Comparison of ENCODE assay signal across 1 cellular context in the genomic region with DNA sequence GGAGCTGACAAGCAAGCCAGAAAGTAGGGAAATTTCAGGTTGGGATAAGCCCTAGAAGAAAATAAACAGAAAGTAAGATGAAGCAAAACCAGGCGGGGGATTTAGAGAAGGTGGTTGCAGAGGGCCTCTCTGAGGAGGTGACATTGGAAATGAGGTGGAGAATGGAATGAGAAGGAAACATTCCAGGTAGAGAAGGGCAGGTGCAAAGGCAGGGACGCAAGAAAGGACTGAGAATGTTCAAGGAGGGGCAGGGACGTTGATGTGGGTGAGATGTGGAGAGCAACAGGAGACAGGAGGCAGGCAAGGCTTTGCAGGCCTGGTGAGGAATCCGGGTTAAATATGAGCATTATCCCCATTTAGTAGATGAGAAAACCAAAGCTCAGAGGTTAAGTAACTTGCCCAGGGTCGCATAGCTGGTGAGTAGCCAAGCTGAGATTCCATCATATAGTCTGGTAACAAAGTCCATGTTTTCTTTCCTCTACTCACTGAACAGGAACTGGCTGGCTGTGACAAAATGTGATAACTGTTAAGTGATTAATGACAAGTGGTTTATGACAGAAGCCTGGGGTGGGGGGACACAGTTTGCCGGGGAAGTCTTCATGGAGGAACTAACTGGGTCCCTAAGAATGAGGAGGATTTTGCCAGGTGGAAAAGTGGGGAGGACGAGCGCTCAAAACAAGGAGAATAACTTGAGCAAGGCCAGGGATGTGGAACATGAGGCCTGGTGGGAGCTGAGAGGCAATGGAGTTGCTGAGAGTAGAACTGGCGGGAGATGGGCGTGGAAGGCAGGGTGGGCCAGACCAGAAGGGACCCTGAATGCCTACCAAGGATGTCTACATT.
TF ChIP-seq lines count a peak whose summit lies in the region.

No MANE protein-coding gene starts in this region.

TF ChIP-seq in HepG2, 621 proteins besides CTCF, POLR2A, EP300 and RAD21 (continued from another document and continues in another):
- TF ChIP-seq AGO1 (IDR thresholded peaks at IDR 0.05; ENCODE audit: low read depth, low read length, poor library complexity, severe bottlenecking) (no peak), ISL2 (CRISPR knock-in tag; IDR thresholded peaks at IDR 0.05) (peak; percentile 85), TBP (CRISPR knock-in tag; IDR thresholded peaks at IDR 0.05) (no peak), CC2D1A (CRISPR knock-in tag; IDR thresholded peaks at IDR 0.05) (0 out of 2 replicates have a peak, but pooled peaks have one; percentile 57), ZSCAN12 (CRISPR knock-in tag; IDR thresholded peaks at IDR 0.05) (no peak), FOXJ3 (CRISPR knock-in tag; IDR thresholded peaks at IDR 0.05; ENCODE audit: borderline replicate concordance) (peak; percentile 57; the same call in 1 of the 2 replicates), TRIM24 (CRISPR knock-in tag; IDR thresholded peaks at IDR 0.05) (peak; percentile 37; the same call in 1 of the 2 replicates), KLF15 (CRISPR knock-in tag; IDR thresholded peaks at IDR 0.05; ENCODE audit: borderline replicate concordance) (no peak), ZNF766 (CRISPR knock-in tag; IDR thresholded peaks at IDR 0.05; ENCODE audit: borderline replicate concordance) (peak; percentile 67), KLF12 (CRISPR knock-in tag; IDR thresholded peaks at IDR 0.05; ENCODE audit: borderline replicate concordance) (0 out of 2 replicates have a peak, but pooled peaks have one; percentile 27), NFRKB (IDR thresholded peaks at IDR 0.05) (no peak), ASH2L (IDR thresholded peaks at IDR 0.05; ENCODE audit: insufficient read length, low read depth, low read length) (peak; percentile 77), GLI4 (CRISPR knock-in tag; IDR thresholded peaks at IDR 0.05; ENCODE audit: borderline replicate concordance) (peak; percentile 59; the same call in 1 of the 2 replicates), PPARG (CRISPR knock-in tag; conservative IDR thresholded peaks at IDR 0.05) (peak; percentile 87), MATR3 (CRISPR knock-in tag; IDR thresholded peaks at IDR 0.05) (no peak), MEF2D (CRISPR knock-in tag; IDR thresholded peaks at IDR 0.05) (peak; percentile 78; the same call in 1 of the 2 replicates), GTF3A (CRISPR knock-in tag; conservative IDR thresholded peaks at IDR 0.05) (0 out of 2 replicates have a peak, but pooled peaks have one; percentile 5), AKAP8 (CRISPR knock-in tag; IDR thresholded peaks at IDR 0.05) (peak; percentile 50; the same call in 1 of the 2 replicates), SP4 (CRISPR knock-in tag; IDR thresholded peaks at IDR 0.05) (peak; percentile 60; the same call in 1 of the 2 replicates), STAT5B (CRISPR knock-in tag; IDR thresholded peaks at IDR 0.05) (no peak), ZNF124 (CRISPR knock-in tag; IDR thresholded peaks at IDR 0.05) (0 out of 2 replicates have a peak, but pooled peaks have one; percentile 29), ZSCAN29 (CRISPR knock-in tag; conservative IDR thresholded peaks at IDR 0.05) (peak; percentile 99), ZNF367 (CRISPR knock-in tag; IDR thresholded peaks at IDR 0.05; ENCODE audit: borderline replicate concordance) (no peak), HDAC2 (CRISPR knock-in tag; IDR thresholded peaks at IDR 0.05) (peak; percentile 99)
- TF ChIP-seq, protein P1, sequence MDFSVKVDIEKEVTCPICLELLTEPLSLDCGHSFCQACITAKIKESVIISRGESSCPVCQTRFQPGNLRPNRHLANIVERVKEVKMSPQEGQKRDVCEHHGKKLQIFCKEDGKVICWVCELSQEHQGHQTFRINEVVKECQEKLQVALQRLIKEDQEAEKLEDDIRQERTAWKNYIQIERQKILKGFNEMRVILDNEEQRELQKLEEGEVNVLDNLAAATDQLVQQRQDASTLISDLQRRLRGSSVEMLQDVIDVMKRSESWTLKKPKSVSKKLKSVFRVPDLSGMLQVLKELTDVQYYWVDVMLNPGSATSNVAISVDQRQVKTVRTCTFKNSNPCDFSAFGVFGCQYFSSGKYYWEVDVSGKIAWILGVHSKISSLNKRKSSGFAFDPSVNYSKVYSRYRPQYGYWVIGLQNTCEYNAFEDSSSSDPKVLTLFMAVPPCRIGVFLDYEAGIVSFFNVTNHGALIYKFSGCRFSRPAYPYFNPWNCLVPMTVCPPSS (IDR thresholded peaks at IDR 0.05): no peak
- TF ChIP-seq, protein P2, sequence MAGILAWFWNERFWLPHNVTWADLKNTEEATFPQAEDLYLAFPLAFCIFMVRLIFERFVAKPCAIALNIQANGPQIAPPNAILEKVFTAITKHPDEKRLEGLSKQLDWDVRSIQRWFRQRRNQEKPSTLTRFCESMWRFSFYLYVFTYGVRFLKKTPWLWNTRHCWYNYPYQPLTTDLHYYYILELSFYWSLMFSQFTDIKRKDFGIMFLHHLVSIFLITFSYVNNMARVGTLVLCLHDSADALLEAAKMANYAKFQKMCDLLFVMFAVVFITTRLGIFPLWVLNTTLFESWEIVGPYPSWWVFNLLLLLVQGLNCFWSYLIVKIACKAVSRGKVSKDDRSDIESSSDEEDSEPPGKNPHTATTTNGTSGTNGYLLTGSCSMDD (CRISPR knock-in tag; IDR thresholded peaks at IDR 0.05): 0 out of 2 replicates have a peak, but pooled peaks have one; percentile 52
- TF ChIP-seq, protein P3, sequence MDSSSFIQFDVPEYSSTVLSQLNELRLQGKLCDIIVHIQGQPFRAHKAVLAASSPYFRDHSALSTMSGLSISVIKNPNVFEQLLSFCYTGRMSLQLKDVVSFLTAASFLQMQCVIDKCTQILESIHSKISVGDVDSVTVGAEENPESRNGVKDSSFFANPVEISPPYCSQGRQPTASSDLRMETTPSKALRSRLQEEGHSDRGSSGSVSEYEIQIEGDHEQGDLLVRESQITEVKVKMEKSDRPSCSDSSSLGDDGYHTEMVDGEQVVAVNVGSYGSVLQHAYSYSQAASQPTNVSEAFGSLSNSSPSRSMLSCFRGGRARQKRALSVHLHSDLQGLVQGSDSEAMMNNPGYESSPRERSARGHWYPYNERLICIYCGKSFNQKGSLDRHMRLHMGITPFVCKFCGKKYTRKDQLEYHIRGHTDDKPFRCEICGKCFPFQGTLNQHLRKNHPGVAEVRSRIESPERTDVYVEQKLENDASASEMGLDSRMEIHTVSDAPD (CRISPR knock-in tag; IDR thresholded peaks at IDR 0.05): peak; percentile 78; the same call in 1 of the 2 replicates
- TF ChIP-seq, protein P4, sequence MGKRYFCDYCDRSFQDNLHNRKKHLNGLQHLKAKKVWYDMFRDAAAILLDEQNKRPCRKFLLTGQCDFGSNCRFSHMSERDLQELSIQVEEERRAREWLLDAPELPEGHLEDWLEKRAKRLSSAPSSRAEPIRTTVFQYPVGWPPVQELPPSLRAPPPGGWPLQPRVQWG (CRISPR knock-in tag; IDR thresholded peaks at IDR 0.05; ENCODE audit: borderline replicate concordance, low read depth): no peak
- TF ChIP-seq, protein P5, sequence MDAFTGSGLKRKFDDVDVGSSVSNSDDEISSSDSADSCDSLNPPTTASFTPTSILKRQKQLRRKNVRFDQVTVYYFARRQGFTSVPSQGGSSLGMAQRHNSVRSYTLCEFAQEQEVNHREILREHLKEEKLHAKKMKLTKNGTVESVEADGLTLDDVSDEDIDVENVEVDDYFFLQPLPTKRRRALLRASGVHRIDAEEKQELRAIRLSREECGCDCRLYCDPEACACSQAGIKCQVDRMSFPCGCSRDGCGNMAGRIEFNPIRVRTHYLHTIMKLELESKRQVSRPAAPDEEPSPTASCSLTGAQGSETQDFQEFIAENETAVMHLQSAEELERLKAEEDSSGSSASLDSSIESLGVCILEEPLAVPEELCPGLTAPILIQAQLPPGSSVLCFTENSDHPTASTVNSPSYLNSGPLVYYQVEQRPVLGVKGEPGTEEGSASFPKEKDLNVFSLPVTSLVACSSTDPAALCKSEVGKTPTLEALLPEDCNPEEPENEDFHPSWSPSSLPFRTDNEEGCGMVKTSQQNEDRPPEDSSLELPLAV (CRISPR knock-in tag; conservative IDR thresholded peaks at IDR 0.05; ENCODE audit: low read depth): no peak
- TF ChIP-seq, protein P6, sequence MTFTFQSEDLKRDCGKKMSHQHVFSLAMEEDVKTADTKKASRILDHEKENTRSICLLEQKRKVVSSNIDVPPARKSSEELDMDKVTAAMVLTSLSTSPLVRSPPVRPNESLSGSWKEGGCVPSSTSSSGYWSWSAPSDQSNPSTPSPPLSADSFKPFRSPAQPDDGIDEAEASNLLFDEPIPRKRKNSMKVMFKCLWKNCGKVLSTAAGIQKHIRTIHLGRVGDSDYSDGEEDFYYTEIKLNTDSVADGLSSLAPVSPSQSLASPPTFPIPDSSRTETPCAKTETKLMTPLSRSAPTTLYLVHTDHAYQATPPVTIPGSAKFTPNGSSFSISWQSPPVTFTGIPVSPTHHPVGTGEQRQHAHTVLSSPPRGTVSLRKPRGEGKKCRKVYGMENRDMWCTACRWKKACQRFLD (CRISPR knock-in tag; IDR thresholded peaks at IDR 0.05; ENCODE audit: borderline replicate concordance): 0 out of 2 replicates have a peak, but pooled peaks have one; percentile 13
- TF ChIP-seq, protein P7, sequence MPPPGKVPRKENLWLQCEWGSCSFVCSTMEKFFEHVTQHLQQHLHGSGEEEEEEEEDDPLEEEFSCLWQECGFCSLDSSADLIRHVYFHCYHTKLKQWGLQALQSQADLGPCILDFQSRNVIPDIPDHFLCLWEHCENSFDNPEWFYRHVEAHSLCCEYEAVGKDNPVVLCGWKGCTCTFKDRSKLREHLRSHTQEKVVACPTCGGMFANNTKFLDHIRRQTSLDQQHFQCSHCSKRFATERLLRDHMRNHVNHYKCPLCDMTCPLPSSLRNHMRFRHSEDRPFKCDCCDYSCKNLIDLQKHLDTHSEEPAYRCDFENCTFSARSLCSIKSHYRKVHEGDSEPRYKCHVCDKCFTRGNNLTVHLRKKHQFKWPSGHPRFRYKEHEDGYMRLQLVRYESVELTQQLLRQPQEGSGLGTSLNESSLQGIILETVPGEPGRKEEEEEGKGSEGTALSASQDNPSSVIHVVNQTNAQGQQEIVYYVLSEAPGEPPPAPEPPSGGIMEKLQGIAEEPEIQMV (CRISPR knock-in tag; IDR thresholded peaks at IDR 0.05; ENCODE audit: low read depth): peak; percentile 26; the same call in 1 of the 2 replicates
- TF ChIP-seq, protein P8, sequence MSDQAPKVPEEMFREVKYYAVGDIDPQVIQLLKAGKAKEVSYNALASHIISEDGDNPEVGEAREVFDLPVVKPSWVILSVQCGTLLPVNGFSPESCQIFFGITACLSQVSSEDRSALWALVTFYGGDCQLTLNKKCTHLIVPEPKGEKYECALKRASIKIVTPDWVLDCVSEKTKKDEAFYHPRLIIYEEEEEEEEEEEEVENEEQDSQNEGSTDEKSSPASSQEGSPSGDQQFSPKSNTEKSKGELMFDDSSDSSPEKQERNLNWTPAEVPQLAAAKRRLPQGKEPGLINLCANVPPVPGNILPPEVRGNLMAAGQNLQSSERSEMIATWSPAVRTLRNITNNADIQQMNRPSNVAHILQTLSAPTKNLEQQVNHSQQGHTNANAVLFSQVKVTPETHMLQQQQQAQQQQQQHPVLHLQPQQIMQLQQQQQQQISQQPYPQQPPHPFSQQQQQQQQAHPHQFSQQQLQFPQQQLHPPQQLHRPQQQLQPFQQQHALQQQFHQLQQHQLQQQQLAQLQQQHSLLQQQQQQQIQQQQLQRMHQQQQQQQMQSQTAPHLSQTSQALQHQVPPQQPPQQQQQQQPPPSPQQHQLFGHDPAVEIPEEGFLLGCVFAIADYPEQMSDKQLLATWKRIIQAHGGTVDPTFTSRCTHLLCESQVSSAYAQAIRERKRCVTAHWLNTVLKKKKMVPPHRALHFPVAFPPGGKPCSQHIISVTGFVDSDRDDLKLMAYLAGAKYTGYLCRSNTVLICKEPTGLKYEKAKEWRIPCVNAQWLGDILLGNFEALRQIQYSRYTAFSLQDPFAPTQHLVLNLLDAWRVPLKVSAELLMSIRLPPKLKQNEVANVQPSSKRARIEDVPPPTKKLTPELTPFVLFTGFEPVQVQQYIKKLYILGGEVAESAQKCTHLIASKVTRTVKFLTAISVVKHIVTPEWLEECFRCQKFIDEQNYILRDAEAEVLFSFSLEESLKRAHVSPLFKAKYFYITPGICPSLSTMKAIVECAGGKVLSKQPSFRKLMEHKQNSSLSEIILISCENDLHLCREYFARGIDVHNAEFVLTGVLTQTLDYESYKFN (CRISPR knock-in tag; conservative IDR thresholded peaks at IDR 0.05): peak; percentile 98
- TF ChIP-seq, protein P9, sequence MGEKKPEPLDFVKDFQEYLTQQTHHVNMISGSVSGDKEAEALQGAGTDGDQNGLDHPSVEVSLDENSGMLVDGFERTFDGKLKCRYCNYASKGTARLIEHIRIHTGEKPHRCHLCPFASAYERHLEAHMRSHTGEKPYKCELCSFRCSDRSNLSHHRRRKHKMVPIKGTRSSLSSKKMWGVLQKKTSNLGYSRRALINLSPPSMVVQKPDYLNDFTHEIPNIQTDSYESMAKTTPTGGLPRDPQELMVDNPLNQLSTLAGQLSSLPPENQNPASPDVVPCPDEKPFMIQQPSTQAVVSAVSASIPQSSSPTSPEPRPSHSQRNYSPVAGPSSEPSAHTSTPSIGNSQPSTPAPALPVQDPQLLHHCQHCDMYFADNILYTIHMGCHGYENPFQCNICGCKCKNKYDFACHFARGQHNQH (CRISPR knock-in tag; IDR thresholded peaks at IDR 0.05): peak; percentile 94
- TF ChIP-seq, protein P10, sequence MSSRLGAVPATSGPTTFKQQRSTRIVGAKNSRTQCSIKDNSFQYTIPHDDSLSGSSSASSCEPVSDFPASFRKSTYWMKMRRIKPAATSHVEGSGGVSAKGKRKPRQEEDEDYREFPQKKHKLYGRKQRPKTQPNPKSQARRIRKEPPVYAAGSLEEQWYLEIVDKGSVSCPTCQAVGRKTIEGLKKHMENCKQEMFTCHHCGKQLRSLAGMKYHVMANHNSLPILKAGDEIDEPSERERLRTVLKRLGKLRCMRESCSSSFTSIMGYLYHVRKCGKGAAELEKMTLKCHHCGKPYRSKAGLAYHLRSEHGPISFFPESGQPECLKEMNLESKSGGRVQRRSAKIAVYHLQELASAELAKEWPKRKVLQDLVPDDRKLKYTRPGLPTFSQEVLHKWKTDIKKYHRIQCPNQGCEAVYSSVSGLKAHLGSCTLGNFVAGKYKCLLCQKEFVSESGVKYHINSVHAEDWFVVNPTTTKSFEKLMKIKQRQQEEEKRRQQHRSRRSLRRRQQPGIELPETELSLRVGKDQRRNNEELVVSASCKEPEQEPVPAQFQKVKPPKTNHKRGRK (CRISPR knock-in tag; IDR thresholded peaks at IDR 0.05): no peak
- TF ChIP-seq, protein P11, sequence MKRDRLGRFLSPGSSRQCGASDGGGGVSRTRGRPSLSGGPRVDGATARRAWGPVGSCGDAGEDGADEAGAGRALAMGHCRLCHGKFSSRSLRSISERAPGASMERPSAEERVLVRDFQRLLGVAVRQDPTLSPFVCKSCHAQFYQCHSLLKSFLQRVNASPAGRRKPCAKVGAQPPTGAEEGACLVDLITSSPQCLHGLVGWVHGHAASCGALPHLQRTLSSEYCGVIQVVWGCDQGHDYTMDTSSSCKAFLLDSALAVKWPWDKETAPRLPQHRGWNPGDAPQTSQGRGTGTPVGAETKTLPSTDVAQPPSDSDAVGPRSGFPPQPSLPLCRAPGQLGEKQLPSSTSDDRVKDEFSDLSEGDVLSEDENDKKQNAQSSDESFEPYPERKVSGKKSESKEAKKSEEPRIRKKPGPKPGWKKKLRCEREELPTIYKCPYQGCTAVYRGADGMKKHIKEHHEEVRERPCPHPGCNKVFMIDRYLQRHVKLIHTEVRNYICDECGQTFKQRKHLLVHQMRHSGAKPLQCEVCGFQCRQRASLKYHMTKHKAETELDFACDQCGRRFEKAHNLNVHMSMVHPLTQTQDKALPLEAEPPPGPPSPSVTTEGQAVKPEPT (CRISPR knock-in tag; IDR thresholded peaks at IDR 0.05; ENCODE audit: low read depth): no peak
- TF ChIP-seq, protein P12, sequence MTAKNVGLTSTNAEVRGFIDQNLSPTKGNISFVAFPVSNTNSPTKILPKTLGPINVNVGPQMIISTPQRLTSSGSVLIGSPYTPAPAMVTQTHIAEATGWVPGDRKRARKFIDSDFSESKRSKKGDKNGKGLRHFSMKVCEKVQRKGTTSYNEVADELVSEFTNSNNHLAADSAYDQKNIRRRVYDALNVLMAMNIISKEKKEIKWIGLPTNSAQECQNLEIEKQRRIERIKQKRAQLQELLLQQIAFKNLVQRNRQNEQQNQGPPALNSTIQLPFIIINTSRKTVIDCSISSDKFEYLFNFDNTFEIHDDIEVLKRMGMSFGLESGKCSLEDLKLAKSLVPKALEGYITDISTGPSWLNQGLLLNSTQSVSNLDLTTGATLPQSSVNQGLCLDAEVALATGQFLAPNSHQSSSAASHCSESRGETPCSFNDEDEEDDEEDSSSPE (CRISPR knock-in tag; IDR thresholded peaks at IDR 0.05): no peak
